Comparison of ENCODE assay signal across 8 cellular contexts in genomic region chr19:11766597-11767591, GRCh38. TPM values are rescaled to one million over a fixed set of nuclear protein-coding genes. Genes with fewer than 3 reads are reported as not detected.
DNase-seq lines count a peak whose midpoint lies in the region; ATAC-seq and TF ChIP-seq lines count a peak whose summit lies in the region.

Gene ZNF441 (plus strand): TSS chr19:11767000. CDS start chr19:11767194, 194 bp downstream.

- intact Hi-C loops in Calu3 (cut with micrococcal nuclease; ENCODE audit: unreplicated experiment), result no loop called here

- DNase-seq in Calu3 (peak; percentile 95), OCI-M1 (lab: John Stamatoyannopoulos, UW) (peak; percentile 100), erythroblast (lab: John Stamatoyannopoulos, UW) (peak; percentile 95)
- peak; percentile 90 for DNase-seq in activated T-cell treated with anti-CD3 and anti-CD28 coated beads, Interleukin-2, amount 50 U/mL, for 1 hour
- DNase-seq in stimulated activated CD8-positive, alpha-beta memory T cell treated with anti-CD3 and anti-CD28 coated beads, Interleukin-4, amount 100 ng/mL, for 24 hours (ENCODE audit: low read depth), result peak; percentile 95

- peaks cover 29% of the 10 kb centered on the region for H3K27me3 ChIP-seq in HUES64 (ENCODE audit: insufficient read depth, low read length)
- H3K27me3 ChIP-seq in mucosa of rectum (ENCODE audit: control insufficient read depth in 2 of 2, insufficient read depth in 2 of 2, low read length in 2 of 2), result no peaks in the 10 kb centered on the region

- ATAC-seq in GM21447 (IDR thresholded peaks at IDR 0.05; ENCODE audit: unreplicated experiment), result peak; percentile 96

- peak; percentile 83 for TF ChIP-seq POLR2A in erythroblast (IDR thresholded peaks at IDR 0.05; ENCODE audit: low read length)

- peak within 1 kb of the TSS; percentile 90 for H3K27ac Mint-ChIP-seq in Calu3 (ENCODE audit: unreplicated experiment)

- H3K27ac ChIP-seq in HUES64 (ENCODE audit: low read depth, low read length) (no peak within 1 kb of the TSS), mucosa of rectum (ENCODE audit: low read depth in 2 of 2, low read length in 2 of 2) (peak within 1 kb of the TSS; percentile 90 to 94)

- peak within 1 kb of the TSS; percentile 95 for H3K4me3 Mint-ChIP-seq in Calu3 (ENCODE audit: low read depth, unreplicated experiment)

- H3K27me3 Mint-ChIP-seq in Calu3 (ENCODE audit: unreplicated experiment), result no peaks in the 10 kb centered on the region

- H3K9me3 Mint-ChIP-seq in Calu3 (ENCODE audit: low read depth, unreplicated experiment), result peaks cover 7% of the 10 kb centered on the region

- H3K9me3 ChIP-seq in HUES64 (ENCODE audit: insufficient read depth, low read depth, low read length), result 0 out of 2 replicates have a peak, but pooled peaks cover 12% of the 10 kb centered on the region
- no peaks in the 10 kb centered on the region for H3K9me3 ChIP-seq in mucosa of rectum (ENCODE audit: control insufficient read depth in 2 of 2, low read length in 2 of 2)

- H3K36me3 ChIP-seq in HUES64 (ENCODE audit: insufficient read depth, low read length) (no peaks in the 10 kb centered on the region), mucosa of rectum (ENCODE audit: control insufficient read depth in 2 of 2, insufficient read depth in 2 of 2, low read length in 2 of 2) (no peaks in the 10 kb centered on the region)

- BruUV-seq in Calu3 (replicated peaks; lab: Mats Ljungman, UMichigan), result no TSS peak

- WGBS in HUES64, result 2% methylated on average over 61 of the region's 61 CpGs

- H3K36me3 Mint-ChIP-seq in Calu3 (ENCODE audit: insufficient read depth, unreplicated experiment), result peaks cover 22% of the 10 kb centered on the region

- H3K4me1 ChIP-seq in HUES64 (ENCODE audit: insufficient read depth, low read length) (no peaks in the 10 kb centered on the region), mucosa of rectum (ENCODE audit: control insufficient read depth in 2 of 2, insufficient read depth in 2 of 2, low read length in 2 of 2) (peaks cover 8 to 15% of the 10 kb centered on the region in 2 donors)

- no peaks in the 10 kb centered on the region for H3K4me1 Mint-ChIP-seq in Calu3 (ENCODE audit: low read depth, unreplicated experiment)

- H3K9ac ChIP-seq in HUES64 (ENCODE audit: low read depth, low read length) (peak within 1 kb of the TSS; percentile 60), mucosa of rectum (ENCODE audit: low read depth in 1 of 2, low read length in 2 of 2) (peak within 1 kb of the TSS; percentile 75 to 91)

- no peak for TF ChIP-seq CTCF in Calu3 (IDR thresholded peaks at IDR 0.05; ENCODE audit: unreplicated experiment)

- peak within 1 kb of the TSS; percentile 65 for H3K4me3 ChIP-seq in HUES64 (ENCODE audit: low read length)
- peak within 1 kb of the TSS; percentile 87 for H3K4me3 ChIP-seq in mucosa of rectum (ENCODE audit: low read length in 2 of 2)

- CTCF ChIA-PET in Calu3 (lab: Charles Lee), result interaction anchor here (0.6 to 0.9 kb wide), 3 partner anchors 31 to 751 kb away, joined by 3 to 4 read pairs (median 3); no protein-coding TSS in a partner anchor

RNA-seq across cellular contexts. Expression of gene ZNF441, which starts in this region (rescaled TPM):
- total RNA-seq in Calu3 (2022), result 2.5 and 3.4 TPM in 2 replicates
- polyA plus RNA-seq in HUES64 (2013, experiment 1 of 2), result 1.3 TPM
- 1.5 TPM for polyA plus RNA-seq in HUES64 (2013, experiment 2 of 2)
